In the genomic region with DNA sequence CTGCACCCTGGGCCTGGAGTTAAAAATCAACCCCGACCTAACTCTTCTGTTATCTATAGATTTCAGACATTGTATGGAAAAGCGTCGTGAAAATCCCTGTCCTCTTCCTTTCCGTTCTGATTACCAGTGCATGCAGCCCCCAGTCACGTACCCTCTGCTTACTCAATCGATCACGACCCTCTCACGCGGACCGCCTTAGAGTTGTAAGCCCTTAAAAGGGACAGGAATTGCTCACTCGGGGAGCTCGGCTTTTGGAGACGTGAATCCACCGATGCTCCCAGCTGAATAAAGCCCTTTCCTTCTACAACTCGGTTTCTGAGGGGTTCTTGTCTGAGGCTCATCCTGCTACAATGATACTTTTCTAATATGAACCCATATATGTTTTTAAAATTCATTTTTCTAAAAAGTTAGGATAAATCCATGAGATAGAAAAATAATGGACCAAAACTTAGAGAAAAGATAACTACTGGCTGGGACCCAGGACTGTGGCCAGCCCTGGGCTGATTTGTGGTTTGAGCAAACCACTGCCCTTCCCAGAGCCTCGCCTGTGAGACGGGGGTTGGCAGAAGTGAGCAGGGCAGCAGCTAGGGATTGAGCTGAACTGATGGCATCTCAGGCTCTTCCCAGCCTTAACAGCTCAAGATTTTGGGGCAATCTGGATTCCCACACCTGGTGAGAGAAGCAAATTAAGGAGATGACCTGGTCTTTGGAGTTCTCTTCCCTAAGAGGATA, we compare ENCODE assay signal across 1 cellular context.
A peak's percentile ranks its signal among the peaks of the same experiment; 100 is the strongest.
TF ChIP-seq lines count a peak whose summit lies in the region.

No MANE protein-coding gene starts in this region.

TF ChIP-seq in HepG2, 621 proteins besides CTCF, POLR2A, EP300 and RAD21 (continued from another document and continues in another):
- TF ChIP-seq, protein P1, sequence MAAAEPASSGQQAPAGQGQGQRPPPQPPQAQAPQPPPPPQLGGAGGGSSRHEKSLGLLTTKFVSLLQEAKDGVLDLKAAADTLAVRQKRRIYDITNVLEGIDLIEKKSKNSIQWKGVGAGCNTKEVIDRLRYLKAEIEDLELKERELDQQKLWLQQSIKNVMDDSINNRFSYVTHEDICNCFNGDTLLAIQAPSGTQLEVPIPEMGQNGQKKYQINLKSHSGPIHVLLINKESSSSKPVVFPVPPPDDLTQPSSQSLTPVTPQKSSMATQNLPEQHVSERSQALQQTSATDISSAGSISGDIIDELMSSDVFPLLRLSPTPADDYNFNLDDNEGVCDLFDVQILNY (CRISPR knock-in tag; conservative IDR thresholded peaks at IDR 0.05): no peak
- no peak for TF ChIP-seq RFX1 (IDR thresholded peaks at IDR 0.05)
- TF ChIP-seq, protein P2, sequence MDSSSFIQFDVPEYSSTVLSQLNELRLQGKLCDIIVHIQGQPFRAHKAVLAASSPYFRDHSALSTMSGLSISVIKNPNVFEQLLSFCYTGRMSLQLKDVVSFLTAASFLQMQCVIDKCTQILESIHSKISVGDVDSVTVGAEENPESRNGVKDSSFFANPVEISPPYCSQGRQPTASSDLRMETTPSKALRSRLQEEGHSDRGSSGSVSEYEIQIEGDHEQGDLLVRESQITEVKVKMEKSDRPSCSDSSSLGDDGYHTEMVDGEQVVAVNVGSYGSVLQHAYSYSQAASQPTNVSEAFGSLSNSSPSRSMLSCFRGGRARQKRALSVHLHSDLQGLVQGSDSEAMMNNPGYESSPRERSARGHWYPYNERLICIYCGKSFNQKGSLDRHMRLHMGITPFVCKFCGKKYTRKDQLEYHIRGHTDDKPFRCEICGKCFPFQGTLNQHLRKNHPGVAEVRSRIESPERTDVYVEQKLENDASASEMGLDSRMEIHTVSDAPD (CRISPR knock-in tag; IDR thresholded peaks at IDR 0.05): no peak
- TF ChIP-seq, protein P3, sequence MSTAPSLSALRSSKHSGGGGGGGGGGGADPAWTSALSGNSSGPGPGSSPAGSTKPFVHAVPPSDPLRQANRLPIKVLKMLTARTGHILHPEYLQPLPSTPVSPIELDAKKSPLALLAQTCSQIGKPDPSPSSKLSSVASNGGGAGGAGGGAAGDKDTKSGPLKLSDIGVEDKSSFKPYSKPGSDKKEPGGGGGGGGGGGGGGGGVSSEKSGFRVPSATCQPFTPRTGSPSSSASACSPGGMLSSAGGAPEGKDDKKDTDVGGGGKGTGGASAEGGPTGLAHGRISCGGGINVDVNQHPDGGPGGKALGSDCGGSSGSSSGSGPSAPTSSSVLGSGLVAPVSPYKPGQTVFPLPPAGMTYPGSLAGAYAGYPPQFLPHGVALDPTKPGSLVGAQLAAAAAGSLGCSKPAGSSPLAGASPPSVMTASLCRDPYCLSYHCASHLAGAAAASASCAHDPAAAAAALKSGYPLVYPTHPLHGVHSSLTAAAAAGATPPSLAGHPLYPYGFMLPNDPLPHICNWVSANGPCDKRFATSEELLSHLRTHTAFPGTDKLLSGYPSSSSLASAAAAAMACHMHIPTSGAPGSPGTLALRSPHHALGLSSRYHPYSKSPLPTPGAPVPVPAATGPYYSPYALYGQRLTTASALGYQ (CRISPR knock-in tag; IDR thresholded peaks at IDR 0.05): 0 out of 2 replicates have a peak, but pooled peaks have one; percentile 20
- TF ChIP-seq ZNF816 (CRISPR knock-in tag; IDR thresholded peaks at IDR 0.05; ENCODE audit: borderline replicate concordance): peak; percentile 78; the same call in 1 of the 2 replicates
- no peak for TF ChIP-seq RBM39 (IDR thresholded peaks at IDR 0.05; ENCODE audit: low read depth, low read length, poor library complexity, severe bottlenecking)
- no peak for TF ChIP-seq MLLT10 (CRISPR knock-in tag; IDR thresholded peaks at IDR 0.05)
- TF ChIP-seq RARA (CRISPR knock-in tag; IDR thresholded peaks at IDR 0.05): peak; percentile 75
- TF ChIP-seq, protein P4, sequence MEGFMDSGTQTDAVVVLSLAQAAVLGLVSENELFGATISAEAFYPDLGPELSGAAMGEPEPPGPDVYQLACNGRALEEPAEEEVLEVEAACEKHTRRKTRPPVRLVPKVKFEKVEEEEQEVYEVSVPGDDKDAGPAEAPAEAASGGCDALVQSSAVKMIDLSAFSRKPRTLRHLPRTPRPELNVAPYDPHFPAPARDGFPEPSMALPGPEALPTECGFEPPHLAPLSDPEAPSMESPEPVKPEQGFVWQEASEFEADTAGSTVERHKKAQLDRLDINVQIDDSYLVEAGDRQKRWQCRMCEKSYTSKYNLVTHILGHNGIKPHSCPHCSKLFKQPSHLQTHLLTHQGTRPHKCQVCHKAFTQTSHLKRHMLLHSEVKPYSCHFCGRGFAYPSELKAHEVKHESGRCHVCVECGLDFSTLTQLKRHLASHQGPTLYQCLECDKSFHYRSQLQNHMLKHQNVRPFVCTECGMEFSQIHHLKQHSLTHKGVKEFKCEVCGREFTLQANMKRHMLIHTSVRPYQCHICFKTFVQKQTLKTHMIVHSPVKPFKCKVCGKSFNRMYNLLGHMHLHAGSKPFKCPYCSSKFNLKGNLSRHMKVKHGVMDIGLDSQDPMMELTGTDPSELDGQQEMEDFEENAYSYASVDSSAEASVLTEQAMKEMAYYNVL (CRISPR knock-in tag; IDR thresholded peaks at IDR 0.05; ENCODE audit: borderline replicate concordance): peak; percentile 56; the same call in 1 of the 2 replicates
- no peak for TF ChIP-seq ZNF782 (CRISPR knock-in tag; IDR thresholded peaks at IDR 0.05; ENCODE audit: borderline replicate concordance)
- peak; percentile 92; the same call in 1 of the 2 replicates for TF ChIP-seq ZBTB20 (CRISPR knock-in tag; IDR thresholded peaks at IDR 0.05; ENCODE audit: borderline replicate concordance, low read depth)
- no peak for TF ChIP-seq NR2F1 (CRISPR knock-in tag; IDR thresholded peaks at IDR 0.05)
- no peak for TF ChIP-seq ZNF432 (CRISPR knock-in tag; IDR thresholded peaks at IDR 0.05; ENCODE audit: borderline replicate concordance)
- TF ChIP-seq ZNF317 (CRISPR knock-in tag; IDR thresholded peaks at IDR 0.05): no peak
- TF ChIP-seq DPF2 (CRISPR knock-in tag; IDR thresholded peaks at IDR 0.05; ENCODE audit: borderline replicate concordance, low read depth): 0 out of 2 replicates have a peak, but pooled peaks have one; percentile 64
- TF ChIP-seq SMC3 (IDR thresholded peaks at IDR 0.05; ENCODE audit: low read length): no peak
- TF ChIP-seq MEIS1 (CRISPR knock-in tag; IDR thresholded peaks at IDR 0.05; ENCODE audit: borderline replicate concordance): 0 out of 2 replicates have a peak, but pooled peaks have one; percentile 59
- no peak for TF ChIP-seq KLF11 (CRISPR knock-in tag; IDR thresholded peaks at IDR 0.05)
- TF ChIP-seq ZNF124 (CRISPR knock-in tag; IDR thresholded peaks at IDR 0.05): no peak
- TF ChIP-seq, protein P5, sequence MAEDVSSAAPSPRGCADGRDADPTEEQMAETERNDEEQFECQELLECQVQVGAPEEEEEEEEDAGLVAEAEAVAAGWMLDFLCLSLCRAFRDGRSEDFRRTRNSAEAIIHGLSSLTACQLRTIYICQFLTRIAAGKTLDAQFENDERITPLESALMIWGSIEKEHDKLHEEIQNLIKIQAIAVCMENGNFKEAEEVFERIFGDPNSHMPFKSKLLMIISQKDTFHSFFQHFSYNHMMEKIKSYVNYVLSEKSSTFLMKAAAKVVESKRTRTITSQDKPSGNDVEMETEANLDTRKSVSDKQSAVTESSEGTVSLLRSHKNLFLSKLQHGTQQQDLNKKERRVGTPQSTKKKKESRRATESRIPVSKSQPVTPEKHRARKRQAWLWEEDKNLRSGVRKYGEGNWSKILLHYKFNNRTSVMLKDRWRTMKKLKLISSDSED (CRISPR knock-in tag; IDR thresholded peaks at IDR 0.05): no peak
- TF ChIP-seq, protein P6, sequence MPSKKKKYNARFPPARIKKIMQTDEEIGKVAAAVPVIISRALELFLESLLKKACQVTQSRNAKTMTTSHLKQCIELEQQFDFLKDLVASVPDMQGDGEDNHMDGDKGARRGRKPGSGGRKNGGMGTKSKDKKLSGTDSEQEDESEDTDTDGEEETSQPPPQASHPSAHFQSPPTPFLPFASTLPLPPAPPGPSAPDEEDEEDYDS (CRISPR knock-in tag; IDR thresholded peaks at IDR 0.05): peak; percentile 95
- TF ChIP-seq PITX1 (CRISPR knock-in tag; IDR thresholded peaks at IDR 0.05): peak; percentile 52; the same call in 1 of the 2 replicates
- no peak for TF ChIP-seq FOXP1 (IDR thresholded peaks at IDR 0.05)
- TF ChIP-seq FOXP1 (CRISPR knock-in tag; IDR thresholded peaks at IDR 0.05): peak; percentile 49; the same call in 1 of the 2 replicates
- peak; percentile 81 for TF ChIP-seq ZNF605 (CRISPR knock-in tag; IDR thresholded peaks at IDR 0.05)
- no peak for TF ChIP-seq THAP11 (CRISPR knock-in tag; IDR thresholded peaks at IDR 0.05)
- TF ChIP-seq ZBTB7B (CRISPR knock-in tag; IDR thresholded peaks at IDR 0.05): peak; percentile 81
- TF ChIP-seq, protein P7, sequence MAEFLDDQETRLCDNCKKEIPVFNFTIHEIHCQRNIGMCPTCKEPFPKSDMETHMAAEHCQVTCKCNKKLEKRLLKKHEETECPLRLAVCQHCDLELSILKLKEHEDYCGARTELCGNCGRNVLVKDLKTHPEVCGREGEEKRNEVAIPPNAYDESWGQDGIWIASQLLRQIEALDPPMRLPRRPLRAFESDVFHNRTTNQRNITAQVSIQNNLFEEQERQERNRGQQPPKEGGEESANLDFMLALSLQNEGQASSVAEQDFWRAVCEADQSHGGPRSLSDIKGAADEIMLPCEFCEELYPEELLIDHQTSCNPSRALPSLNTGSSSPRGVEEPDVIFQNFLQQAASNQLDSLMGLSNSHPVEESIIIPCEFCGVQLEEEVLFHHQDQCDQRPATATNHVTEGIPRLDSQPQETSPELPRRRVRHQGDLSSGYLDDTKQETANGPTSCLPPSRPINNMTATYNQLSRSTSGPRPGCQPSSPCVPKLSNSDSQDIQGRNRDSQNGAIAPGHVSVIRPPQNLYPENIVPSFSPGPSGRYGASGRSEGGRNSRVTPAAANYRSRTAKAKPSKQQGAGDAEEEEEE (CRISPR knock-in tag; IDR thresholded peaks at IDR 0.05; ENCODE audit: borderline replicate concordance): no peak
- no peak for TF ChIP-seq ZNF652 (CRISPR knock-in tag; IDR thresholded peaks at IDR 0.05; ENCODE audit: borderline replicate concordance, low read depth)
- TF ChIP-seq AGO1 (IDR thresholded peaks at IDR 0.05; ENCODE audit: low read depth, low read length, poor library complexity, severe bottlenecking): no peak
- no peak for TF ChIP-seq ZNF891 (CRISPR knock-in tag; IDR thresholded peaks at IDR 0.05)
- no peak for TF ChIP-seq KDM5B (CRISPR knock-in tag; IDR thresholded peaks at IDR 0.05; ENCODE audit: borderline replicate concordance)
- TF ChIP-seq, protein P8, sequence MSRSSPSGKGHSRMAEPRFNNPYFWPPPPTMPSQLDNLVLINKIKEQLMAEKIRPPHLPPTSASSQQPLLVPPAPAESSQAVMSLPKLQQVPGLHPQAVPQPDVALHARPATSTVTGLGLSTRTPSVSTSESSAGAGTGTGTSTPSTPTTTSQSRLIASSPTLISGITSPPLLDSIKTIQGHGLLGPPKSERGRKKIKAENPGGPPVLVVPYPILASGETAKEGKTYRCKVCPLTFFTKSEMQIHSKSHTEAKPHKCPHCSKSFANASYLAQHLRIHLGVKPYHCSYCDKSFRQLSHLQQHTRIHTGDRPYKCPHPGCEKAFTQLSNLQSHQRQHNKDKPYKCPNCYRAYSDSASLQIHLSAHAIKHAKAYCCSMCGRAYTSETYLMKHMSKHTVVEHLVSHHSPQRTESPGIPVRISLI (CRISPR knock-in tag; IDR thresholded peaks at IDR 0.05; ENCODE audit: borderline replicate concordance): no peak
- peak; percentile 65 for TF ChIP-seq FOXA3 (CRISPR knock-in tag; IDR thresholded peaks at IDR 0.05)
- TF ChIP-seq, protein P9, sequence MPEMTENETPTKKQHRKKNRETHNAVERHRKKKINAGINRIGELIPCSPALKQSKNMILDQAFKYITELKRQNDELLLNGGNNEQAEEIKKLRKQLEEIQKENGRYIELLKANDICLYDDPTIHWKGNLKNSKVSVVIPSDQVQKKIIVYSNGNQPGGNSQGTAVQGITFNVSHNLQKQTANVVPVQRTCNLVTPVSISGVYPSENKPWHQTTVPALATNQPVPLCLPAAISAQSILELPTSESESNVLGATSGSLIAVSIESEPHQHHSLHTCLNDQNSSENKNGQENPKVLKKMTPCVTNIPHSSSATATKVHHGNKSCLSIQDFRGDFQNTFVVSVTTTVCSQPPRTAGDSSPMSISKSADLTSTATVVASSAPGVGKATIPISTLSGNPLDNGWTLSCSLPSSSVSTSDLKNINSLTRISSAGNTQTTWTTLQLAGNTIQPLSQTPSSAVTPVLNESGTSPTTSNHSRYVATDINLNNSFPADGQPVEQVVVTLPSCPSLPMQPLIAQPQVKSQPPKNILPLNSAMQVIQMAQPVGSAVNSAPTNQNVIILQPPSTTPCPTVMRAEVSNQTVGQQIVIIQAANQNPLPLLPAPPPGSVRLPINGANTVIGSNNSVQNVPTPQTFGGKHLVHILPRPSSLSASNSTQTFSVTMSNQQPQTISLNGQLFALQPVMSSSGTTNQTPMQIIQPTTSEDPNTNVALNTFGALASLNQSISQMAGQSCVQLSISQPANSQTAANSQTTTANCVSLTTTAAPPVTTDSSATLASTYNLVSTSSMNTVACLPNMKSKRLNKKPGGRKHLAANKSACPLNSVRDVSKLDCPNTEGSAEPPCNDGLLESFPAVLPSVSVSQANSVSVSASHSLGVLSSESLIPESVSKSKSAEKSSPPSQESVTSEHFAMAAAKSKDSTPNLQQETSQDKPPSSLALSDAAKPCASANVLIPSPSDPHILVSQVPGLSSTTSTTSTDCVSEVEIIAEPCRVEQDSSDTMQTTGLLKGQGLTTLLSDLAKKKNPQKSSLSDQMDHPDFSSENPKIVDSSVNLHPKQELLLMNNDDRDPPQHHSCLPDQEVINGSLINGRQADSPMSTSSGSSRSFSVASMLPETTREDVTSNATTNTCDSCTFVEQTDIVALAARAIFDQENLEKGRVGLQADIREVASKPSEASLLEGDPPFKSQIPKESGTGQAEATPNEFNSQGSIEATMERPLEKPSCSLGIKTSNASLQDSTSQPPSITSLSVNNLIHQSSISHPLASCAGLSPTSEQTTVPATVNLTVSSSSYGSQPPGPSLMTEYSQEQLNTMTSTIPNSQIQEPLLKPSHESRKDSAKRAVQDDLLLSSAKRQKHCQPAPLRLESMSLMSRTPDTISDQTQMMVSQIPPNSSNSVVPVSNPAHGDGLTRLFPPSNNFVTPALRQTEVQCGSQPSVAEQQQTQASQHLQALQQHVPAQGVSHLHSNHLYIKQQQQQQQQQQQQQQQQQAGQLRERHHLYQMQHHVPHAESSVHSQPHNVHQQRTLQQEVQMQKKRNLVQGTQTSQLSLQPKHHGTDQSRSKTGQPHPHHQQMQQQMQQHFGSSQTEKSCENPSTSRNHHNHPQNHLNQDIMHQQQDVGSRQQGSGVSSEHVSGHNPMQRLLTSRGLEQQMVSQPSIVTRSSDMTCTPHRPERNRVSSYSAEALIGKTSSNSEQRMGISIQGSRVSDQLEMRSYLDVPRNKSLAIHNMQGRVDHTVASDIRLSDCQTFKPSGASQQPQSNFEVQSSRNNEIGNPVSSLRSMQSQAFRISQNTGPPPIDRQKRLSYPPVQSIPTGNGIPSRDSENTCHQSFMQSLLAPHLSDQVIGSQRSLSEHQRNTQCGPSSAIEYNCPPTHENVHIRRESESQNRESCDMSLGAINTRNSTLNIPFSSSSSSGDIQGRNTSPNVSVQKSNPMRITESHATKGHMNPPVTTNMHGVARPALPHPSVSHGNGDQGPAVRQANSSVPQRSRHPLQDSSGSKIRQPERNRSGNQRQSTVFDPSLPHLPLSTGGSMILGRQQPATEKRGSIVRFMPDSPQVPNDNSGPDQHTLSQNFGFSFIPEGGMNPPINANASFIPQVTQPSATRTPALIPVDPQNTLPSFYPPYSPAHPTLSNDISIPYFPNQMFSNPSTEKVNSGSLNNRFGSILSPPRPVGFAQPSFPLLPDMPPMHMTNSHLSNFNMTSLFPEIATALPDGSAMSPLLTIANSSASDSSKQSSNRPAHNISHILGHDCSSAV (CRISPR knock-in tag; IDR thresholded peaks at IDR 0.05; ENCODE audit: borderline replicate concordance): no peak
- peak; percentile 58; the same call in 1 of the 2 replicates for TF ChIP-seq POGZ (CRISPR knock-in tag; IDR thresholded peaks at IDR 0.05)
